ENCODE assay signal across 16 cellular contexts in genomic region chr17:77432791-77433190, GRCh38.
DNase-seq lines count a peak whose midpoint lies in the region; ATAC-seq and TF ChIP-seq lines count a peak whose summit lies in the region.
"Had no signal": no experiment of that assay in that cellular context is flagged by ENCODE, and none has a peak within 500 bp of the region (broad histone marks: within the 10 kb centered on the region; RNA-seq: fewer than 3 reads in every experiment).

No MANE protein-coding gene starts in this region.

- H3K27me3 ChIP-seq in CD8-positive, alpha-beta memory T cell (ENCODE audit: insufficient read depth, low read length, poor library complexity, severe bottlenecking), result no peaks in the 10 kb centered on the region
- H3K27me3 ChIP-seq in body of pancreas, result no peaks in the 10 kb centered on the region
- H3K27me3 ChIP-seq: ascending aorta had no signal

- H3K4me3 ChIP-seq in CD8-positive, alpha-beta memory T cell (ENCODE audit: low read length), result peak overlapping the region; percentile 63
- H3K4me3 ChIP-seq in body of pancreas, result no peak overlapping the region
- H3K4me3 ChIP-seq: ascending aorta, lung, psoas muscle, thoracic aorta had no signal

- TF ChIP-seq CTCF in HFFc6 (IDR thresholded peaks at IDR 0.05) (no peak), nephron (IDR thresholded peaks at IDR 0.05; ENCODE audit: unreplicated experiment in 3 of 3) (no peak), body of pancreas (IDR thresholded peaks at IDR 0.05) (no peak)

- H3K27me3 Mint-ChIP-seq in CD8-positive, alpha-beta memory T cell, result no peaks in the 10 kb centered on the region
- H3K27me3 Mint-ChIP-seq in HFFc6 (ENCODE audit: insufficient read depth) (peaks cover 7% of the 10 kb centered on the region), nephron (ENCODE audit: low read depth) (peaks cover 3% of the 10 kb centered on the region)
- no peaks in the 10 kb centered on the region for H3K27me3 Mint-ChIP-seq in activated naive CD8-positive, alpha-beta T cell treated with anti-CD3 and anti-CD28 coated beads, Interleukin-2, amount 50 U/mL, for 24 hours
- no peaks in the 10 kb centered on the region for H3K27me3 Mint-ChIP-seq in stimulated activated memory B cell treated with anti-CD40 and anti-IgM and Interleukin-4, amounts not matched to agents 10 μg/mL and 1 μg/mL and 100 μg/mL, for 72 hours

- H3K36me3 Mint-ChIP-seq in CD8-positive, alpha-beta memory T cell, result peaks cover 0 to 33% (median 0%) of the 10 kb centered on the region in 3 donors
- H3K36me3 Mint-ChIP-seq in HFFc6 (ENCODE audit: low read depth) (no peaks in the 10 kb centered on the region), nephron (ENCODE audit: low read depth) (no peaks in the 10 kb centered on the region)
- no peaks in the 10 kb centered on the region for H3K36me3 Mint-ChIP-seq in activated naive CD8-positive, alpha-beta T cell treated with anti-CD3 and anti-CD28 coated beads, Interleukin-2, amount 50 U/mL, for 24 hours (ENCODE audit: low read depth)
- H3K36me3 Mint-ChIP-seq in stimulated activated memory B cell treated with anti-CD40 and anti-IgM and Interleukin-4, amounts not matched to agents 10 μg/mL and 1 μg/mL and 100 μg/mL, for 72 hours, result peaks cover 5% of the 10 kb centered on the region

- peaks cover 78 to 98% (median 86%) of the 10 kb centered on the region in 3 donors for H3K4me1 Mint-ChIP-seq in CD8-positive, alpha-beta memory T cell
- H3K4me1 Mint-ChIP-seq in HFFc6 (ENCODE audit: low read depth) (peaks cover 98% of the 10 kb centered on the region), nephron (peaks cover 90% of the 10 kb centered on the region)
- H3K4me1 Mint-ChIP-seq in activated naive CD8-positive, alpha-beta T cell treated with anti-CD3 and anti-CD28 coated beads, Interleukin-2, amount 50 U/mL, for 24 hours, result peaks cover 96% of the 10 kb centered on the region
- H3K4me1 Mint-ChIP-seq in stimulated activated memory B cell treated with anti-CD40 and anti-IgM and Interleukin-4, amounts not matched to agents 10 μg/mL and 1 μg/mL and 100 μg/mL, for 72 hours, result peaks cover 75% of the 10 kb centered on the region

- peaks cover 99% of the 10 kb centered on the region for H3K4me1 ChIP-seq in CD8-positive, alpha-beta memory T cell (ENCODE audit: insufficient read depth, low read length)
- H3K4me1 ChIP-seq in body of pancreas, result peaks cover 47% of the 10 kb centered on the region

- H3K9me3 Mint-ChIP-seq in CD8-positive, alpha-beta memory T cell, result no peaks in the 10 kb centered on the region
- H3K9me3 Mint-ChIP-seq in HFFc6 (no peaks in the 10 kb centered on the region), nephron (no peaks in the 10 kb centered on the region)
- H3K9me3 Mint-ChIP-seq in activated naive CD8-positive, alpha-beta T cell treated with anti-CD3 and anti-CD28 coated beads, Interleukin-2, amount 50 U/mL, for 24 hours, result no peaks in the 10 kb centered on the region
- H3K9me3 Mint-ChIP-seq in stimulated activated memory B cell treated with anti-CD40 and anti-IgM and Interleukin-4, amounts not matched to agents 10 μg/mL and 1 μg/mL and 100 μg/mL, for 72 hours, result no peaks in the 10 kb centered on the region

- intact Hi-C loops in body of pancreas (cut with DNase I), result loop anchor here (5.0 kb wide), 1 partner anchor 50 kb away; no protein-coding TSS in a partner anchor

- H3K36me3 ChIP-seq in CD8-positive, alpha-beta memory T cell (ENCODE audit: insufficient read depth, low read length), result no peaks in the 10 kb centered on the region
- H3K36me3 ChIP-seq in body of pancreas (replicated peaks in 1 of 2; ENCODE audit: insufficient read depth in 1 of 2, low read depth in 2 of 2), result no peaks in the 10 kb centered on the region
- H3K36me3 ChIP-seq: thoracic aorta had no signal

- WGBS in body of pancreas, 2 donors, result 84% methylated on average over 10 of the region's 10 CpGs; no CpG with 5 or more reads in 1 of the 2 donors

- H3K27ac Mint-ChIP-seq in CD8-positive, alpha-beta memory T cell, result peak overlapping the region in 6 of 8 donors; percentile 52 to 89 (median 70)
- H3K27ac Mint-ChIP-seq in HFFc6 (peak overlapping the region; percentile 87), nephron (peak overlapping the region; percentile 98)
- H3K27ac Mint-ChIP-seq in activated naive CD8-positive, alpha-beta T cell treated with anti-CD3 and anti-CD28 coated beads, Interleukin-2, amount 50 U/mL, for 24 hours, result peak overlapping the region; percentile 84
- no peak overlapping the region for H3K27ac Mint-ChIP-seq in stimulated activated memory B cell treated with anti-CD40 and anti-IgM and Interleukin-4, amounts not matched to agents 10 μg/mL and 1 μg/mL and 100 μg/mL, for 72 hours

- CTCF ChIA-PET in CD8-positive, alpha-beta memory T cell (lab: Charles Lee), result interaction anchor here (1.4 to 6.7 kb wide), 6 partner anchors 13 to 101 kb away, joined by 4 to 62 read pairs (median 5); no protein-coding TSS in a partner anchor

- peak in 1 of 5 donors; percentile 56 for DNase-seq in CD8-positive, alpha-beta memory T cell
- DNase-seq in HFFc6 (no peak), body of pancreas (no peak), SHP77 treated with DMSO at 0.1 percent for 48 hours (lab: John Stamatoyannopoulos, UW) (no peak)
- DNase-seq in activated naive CD8-positive, alpha-beta T cell treated with anti-CD3 and anti-CD28 coated beads, Interleukin-2, amount 50 U/mL, for 24 hours, result no peak
- DNase-seq: activated CD4-positive, alpha-beta T cell treated with anti-CD3 and anti-CD28 coated beads for 48 hours; hippocampal formation; NCI-H187; NCI-H774 had no signal

- POLR2A ChIA-PET in CD8-positive, alpha-beta memory T cell (lab: Charles Lee), result interaction anchor here (0.9 to 1.2 kb wide), 5 partner anchors 12 to 41 kb away, joined by 3 to 5 read pairs (median 4); no protein-coding TSS in a partner anchor

- no peaks in the 10 kb centered on the region for H3K9me3 ChIP-seq in CD8-positive, alpha-beta memory T cell (ENCODE audit: low read length)
- H3K9me3 ChIP-seq in body of pancreas, result no peaks in the 10 kb centered on the region
- H3K9me3 ChIP-seq: ascending aorta, psoas muscle, thoracic aorta had no signal

- H3K27ac ChIP-seq in CD8-positive, alpha-beta memory T cell (ENCODE audit: low read depth, low read length), result no peak overlapping the region
- H3K27ac ChIP-seq in body of pancreas, result no peak overlapping the region
- H3K27ac ChIP-seq: ascending aorta, psoas muscle, thoracic aorta had no signal

- no peak for ATAC-seq in activated naive CD8-positive, alpha-beta T cell treated with anti-CD3 and anti-CD28 coated beads, Interleukin-2, amount 50 U/mL, for 24 hours
- ATAC-seq in body of pancreas (no peak), HG02884 (IDR thresholded peaks at IDR 0.05; ENCODE audit: unreplicated experiment) (no peak)
- ATAC-seq in stimulated activated memory B cell treated with anti-CD40 and anti-IgM and Interleukin-4, amounts not matched to agents 10 μg/mL and 1 μg/mL and 100 μg/mL, for 72 hours, result no peak
- ATAC-seq: psoas muscle had no signal

- peak overlapping the region; percentile 37 to 89 (median 85) for H3K4me3 Mint-ChIP-seq in CD8-positive, alpha-beta memory T cell
- H3K4me3 Mint-ChIP-seq in HFFc6 (no peak overlapping the region), nephron (peak overlapping the region; percentile 14 to 71 (median 30))
- peak overlapping the region; percentile 79 for H3K4me3 Mint-ChIP-seq in activated naive CD8-positive, alpha-beta T cell treated with anti-CD3 and anti-CD28 coated beads, Interleukin-2, amount 50 U/mL, for 24 hours
- H3K4me3 Mint-ChIP-seq in stimulated activated memory B cell treated with anti-CD40 and anti-IgM and Interleukin-4, amounts not matched to agents 10 μg/mL and 1 μg/mL and 100 μg/mL, for 72 hours, result no peak overlapping the region

- TF ChIP-seq POLR2A in body of pancreas (IDR thresholded peaks at IDR 0.05), result no peak

Comparison
In these comparisons a context has a peak if more than half of its experiments do, and no peak if none do; other contexts are left out.
1. H3K4me3 Mint-ChIP-seq: peak in CD8-positive, alpha-beta memory T cell (7 of 7), activated naive CD8-positive, alpha-beta T cell treated with anti-CD3 and anti-CD28 coated beads, Interleukin-2, amount 50 U/mL, for 24 hours (single experiment) and nephron (3 of 3); none in HFFc6 (single experiment) and stimulated activated memory B cell treated with anti-CD40 and anti-IgM and Interleukin-4, amounts not matched to agents 10 μg/mL and 1 μg/mL and 100 μg/mL, for 72 hours (single experiment).